ENCODE assay signal across 12 cellular contexts in the genomic region with DNA sequence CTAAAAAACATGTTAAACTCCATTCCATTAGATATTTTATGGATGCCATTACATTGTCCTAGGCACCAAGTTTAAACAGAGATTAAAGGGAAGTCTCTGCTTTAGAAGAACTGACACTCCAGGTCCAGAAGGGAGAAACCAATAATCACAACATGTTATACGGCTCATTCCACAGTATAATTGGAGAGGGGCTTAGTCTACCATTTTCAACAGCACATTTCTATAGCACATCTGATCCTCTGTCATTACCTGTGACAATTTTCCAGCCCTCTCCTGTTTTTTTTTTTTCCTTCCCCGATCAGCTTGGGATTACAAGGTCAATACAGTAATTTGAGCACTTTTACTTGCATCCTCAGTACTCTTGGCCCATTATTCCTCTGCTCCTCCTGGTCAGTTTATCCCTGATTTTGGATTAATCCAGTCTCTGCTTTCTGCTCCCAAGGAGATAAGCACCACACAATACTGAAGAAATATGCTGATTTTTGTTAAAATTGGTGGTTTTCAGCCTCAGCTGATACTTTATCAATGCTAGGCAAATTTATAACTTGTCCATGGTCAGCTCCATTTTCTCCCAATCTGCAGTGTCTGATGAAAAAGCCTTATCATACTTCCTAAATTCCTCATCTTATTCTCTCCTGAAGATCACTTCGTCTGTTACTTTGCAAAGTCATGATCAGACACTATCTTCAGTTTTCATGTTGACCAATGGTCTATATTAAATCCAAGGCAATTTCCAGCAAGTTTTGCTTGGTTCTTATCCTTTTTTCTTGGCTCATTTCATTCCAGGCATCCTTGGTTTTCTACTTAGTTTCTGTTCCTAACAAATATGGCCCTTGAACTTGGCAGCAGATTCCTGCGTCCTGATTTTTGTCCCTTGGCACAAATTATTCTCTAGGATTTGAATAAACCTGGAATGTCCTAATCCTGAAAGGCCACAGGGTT. TPM values are rescaled to one million over a fixed set of nuclear protein-coding genes. Genes with fewer than 3 reads are reported as not detected.
DNase-seq lines count a peak whose midpoint lies in the region; ATAC-seq lines count a peak whose summit lies in the region.
"Had no signal": no experiment of that assay in that cellular context is flagged by ENCODE, and none has a peak within 500 bp of the region (broad histone marks: within the 10 kb centered on the region; RNA-seq: fewer than 3 reads in every experiment).

No MANE protein-coding gene starts in this region.

- peaks cover 70% of the 10 kb centered on the region for H3K4me1 Mint-ChIP-seq in activated T-helper 1 cell treated with anti-CD3 and anti-CD28 coated beads, Interleukin-12 subunit alpha, Interleukin-12 subunit beta, Interleukin-2, Interleukin-4 antibody, amounts not matched to agents 30 ng/mL and 10 ng/mL and 1 ng/mL, durations not matched to agents 14 hours and 24 hours and 36 hours (ENCODE audit: low read depth)
- H3K4me1 Mint-ChIP-seq in natural killer cell treated with Interleukin-12 subunit alpha and Interleukin-12 subunit beta and Interleukin-15 and Interleukin-18, amount 100 ng/mL, for 72 hours (ENCODE audit: low read depth in 2 of 2): peaks cover 58 to 79% of the 10 kb centered on the region in 2 donors

- no peaks in the 10 kb centered on the region for H3K9me3 Mint-ChIP-seq in activated T-helper 1 cell treated with anti-CD3 and anti-CD28 coated beads, Interleukin-12 subunit alpha, Interleukin-12 subunit beta, Interleukin-2, Interleukin-4 antibody, amounts not matched to agents 30 ng/mL and 10 ng/mL and 1 ng/mL, durations not matched to agents 14 hours and 24 hours and 36 hours
- no peaks in the 10 kb centered on the region for H3K9me3 Mint-ChIP-seq in natural killer cell treated with Interleukin-12 subunit alpha and Interleukin-12 subunit beta and Interleukin-15 and Interleukin-18, amount 100 ng/mL, for 72 hours
- H3K9me3 Mint-ChIP-seq: activated T-cell treated with anti-CD3 and anti-CD28 coated beads, Interleukin-2, amount 50 U/mL, for 4 hours had no signal

- in situ Hi-C loops in KBM-7 (cut with MboI; ENCODE audit: low pct_unique_long_range_greater_than_20kb, low sequenced_read_pairs): no loop called here

- peak overlapping the region; percentile 10 for H3K27ac Mint-ChIP-seq in activated T-helper 1 cell treated with anti-CD3 and anti-CD28 coated beads, Interleukin-12 subunit alpha, Interleukin-12 subunit beta, Interleukin-2, Interleukin-4 antibody, amounts not matched to agents 30 ng/mL and 10 ng/mL and 1 ng/mL, durations not matched to agents 14 hours and 24 hours and 36 hours
- H3K27ac Mint-ChIP-seq in natural killer cell treated with Interleukin-12 subunit alpha and Interleukin-12 subunit beta and Interleukin-15 and Interleukin-18, amount 100 ng/mL, for 72 hours: peak overlapping the region; percentile 22 to 98

- DNase-seq in DMS53 (lab: John Stamatoyannopoulos, UW) (peak; percentile 26), DMS53 treated with DMSO at 0.1 percent for 48 hours (lab: John Stamatoyannopoulos, UW; ENCODE audit: unreplicated experiment) (no peak), KBM-7 (peak; percentile 45), SHP77 treated with DMSO at 0.1 percent for 48 hours (lab: John Stamatoyannopoulos, UW) (no peak), activated gamma-delta T cell (lab: John Stamatoyannopoulos, UW) (no peak)
- DNase-seq in activated T-helper 1 cell treated with anti-CD3 and anti-CD28 coated beads, Interleukin-12 subunit alpha, Interleukin-12 subunit beta, Interleukin-2, Interleukin-4 antibody, amounts not matched to agents 30 ng/mL and 10 ng/mL and 1 ng/mL, durations not matched to agents 14 hours and 24 hours and 36 hours (ENCODE audit: low spot score): no peak
- no peak for DNase-seq in natural killer cell treated with Interleukin-12 subunit alpha and Interleukin-12 subunit beta and Interleukin-15 and Interleukin-18, amount 100 ng/mL, for 72 hours (ENCODE audit: low spot score)
- DNase-seq in activated CD4-positive, alpha-beta T cell treated with anti-CD3 and anti-CD28 coated beads, Interleukin-2, amount 50 U/mL, for 48 hours: no peak
- DNase-seq: activated T-cell treated with anti-CD3 and anti-CD28 coated beads, Interleukin-2, amount 50 U/mL, for 4 hours; effector CD4-positive, alpha-beta T cell; NCI-H1694 treated with DMSO at 0.1 percent for 48 hours; retina had no signal

- H3K36me3 Mint-ChIP-seq in activated T-helper 1 cell treated with anti-CD3 and anti-CD28 coated beads, Interleukin-12 subunit alpha, Interleukin-12 subunit beta, Interleukin-2, Interleukin-4 antibody, amounts not matched to agents 30 ng/mL and 10 ng/mL and 1 ng/mL, durations not matched to agents 14 hours and 24 hours and 36 hours (ENCODE audit: low read depth): peaks cover 67% of the 10 kb centered on the region
- peaks cover 35% of the 10 kb centered on the region for H3K36me3 Mint-ChIP-seq in natural killer cell treated with Interleukin-12 subunit alpha and Interleukin-12 subunit beta and Interleukin-15 and Interleukin-18, amount 100 ng/mL, for 72 hours

- intact Hi-C loops in activated T-helper 1 cell treated with anti-CD3 and anti-CD28 coated beads, Interleukin-12 subunit alpha, Interleukin-12 subunit beta, Interleukin-2, Interleukin-4 antibody, amounts not matched to agents 30 ng/mL and 10 ng/mL and 1 ng/mL, durations not matched to agents 14 hours and 24 hours and 36 hours (cut with micrococcal nuclease): loop anchor here (1.0 kb wide), 1 partner anchor 60 kb away; no protein-coding TSS in a partner anchor

- no peaks in the 10 kb centered on the region for H3K27me3 Mint-ChIP-seq in activated T-helper 1 cell treated with anti-CD3 and anti-CD28 coated beads, Interleukin-12 subunit alpha, Interleukin-12 subunit beta, Interleukin-2, Interleukin-4 antibody, amounts not matched to agents 30 ng/mL and 10 ng/mL and 1 ng/mL, durations not matched to agents 14 hours and 24 hours and 36 hours (ENCODE audit: insufficient read depth)
- no peaks in the 10 kb centered on the region for H3K27me3 Mint-ChIP-seq in natural killer cell treated with Interleukin-12 subunit alpha and Interleukin-12 subunit beta and Interleukin-15 and Interleukin-18, amount 100 ng/mL, for 72 hours

- no peak for ATAC-seq in natural killer cell treated with Interleukin-12 subunit alpha and Interleukin-12 subunit beta and Interleukin-15 and Interleukin-18, amount 100 ng/mL, for 72 hours
- ATAC-seq: activated T-cell treated with anti-CD3 and anti-CD28 coated beads, Interleukin-2, amount 50 U/mL, for 4 hours had no signal

- H3K4me3 Mint-ChIP-seq in activated T-helper 1 cell treated with anti-CD3 and anti-CD28 coated beads, Interleukin-12 subunit alpha, Interleukin-12 subunit beta, Interleukin-2, Interleukin-4 antibody, amounts not matched to agents 30 ng/mL and 10 ng/mL and 1 ng/mL, durations not matched to agents 14 hours and 24 hours and 36 hours: no peak overlapping the region
- no peak overlapping the region for H3K4me3 Mint-ChIP-seq in natural killer cell treated with Interleukin-12 subunit alpha and Interleukin-12 subunit beta and Interleukin-15 and Interleukin-18, amount 100 ng/mL, for 72 hours

RNA-seq across cellular contexts. Expression of gene SYNCRIP, which starts 30.8 kb away (rescaled TPM):
- total RNA-seq in activated T-helper 1 cell treated with anti-CD3 and anti-CD28 coated beads, Interleukin-12 subunit alpha, Interleukin-12 subunit beta, Interleukin-2, Interleukin-4 antibody, amounts not matched to agents 30 ng/mL and 10 ng/mL and 1 ng/mL, durations not matched to agents 14 hours and 24 hours and 36 hours: 207 and 217 TPM in 2 replicates
- total RNA-seq in natural killer cell treated with Interleukin-12 subunit alpha and Interleukin-12 subunit beta and Interleukin-15 and Interleukin-18, amount 100 ng/mL, for 72 hours: 100 to 1,000 TPM; 142 to 150 TPM

Comparison
In these comparisons a context has a peak if more than half of its experiments do, and no peak if none do; other contexts are left out.
1. DNase-seq: peak in DMS53 (single experiment) and KBM-7 (single experiment); none in DMS53 treated with DMSO at 0.1 percent for 48 hours (single experiment), activated T-helper 1 cell treated with anti-CD3 and anti-CD28 coated beads, Interleukin-12 subunit alpha, Interleukin-12 subunit beta, Interleukin-2, Interleukin-4 antibody, amounts not matched to agents 30 ng/mL and 10 ng/mL and 1 ng/mL, durations not matched to agents 14 hours and 24 hours and 36 hours (single experiment), natural killer cell treated with Interleukin-12 subunit alpha and Interleukin-12 subunit beta and Interleukin-15 and Interleukin-18, amount 100 ng/mL, for 72 hours (single experiment), activated CD4-positive, alpha-beta T cell treated with anti-CD3 and anti-CD28 coated beads, Interleukin-2, amount 50 U/mL, for 48 hours (0 of 2), SHP77 treated with DMSO at 0.1 percent for 48 hours (single experiment) and activated gamma-delta T cell (single experiment).